In genomic region chr12:54572881-54573280, GRCh38 we compare ENCODE assay signal across 20 cellular contexts. TPM values are rescaled to one million over a fixed set of nuclear protein-coding genes. Genes with fewer than 3 reads are reported as not detected.
"Had no signal": no experiment of that assay in that cellular context is flagged by ENCODE, and none has a peak within 500 bp of the region (broad histone marks: within the 10 kb centered on the region; RNA-seq: fewer than 3 reads in every experiment).

No MANE protein-coding gene starts in this region.

- H3K4me1 Mint-ChIP-seq: activated naive CD8-positive, alpha-beta T cell treated with anti-CD3 and anti-CD28 coated beads, Interleukin-2, amount 10 ng/mL, durations not matched to agents 7 days and 5 days; central memory CD8-positive, alpha-beta T cell had no signal

- H3K27ac Mint-ChIP-seq: activated naive CD8-positive, alpha-beta T cell treated with anti-CD3 and anti-CD28 coated beads, Interleukin-2, amount 10 ng/mL, durations not matched to agents 7 days and 5 days; activated T-helper 1 cell treated with anti-CD3 and anti-CD28 coated beads, Interleukin-12 subunit alpha, Interleukin-12 subunit beta, Interleukin-2, Interleukin-4 antibody, amounts not matched to agents 30 ng/mL and 10 ng/mL and 1 ng/mL, durations not matched to agents 14 hours and 24 hours and 36 hours; naive B cell had no signal

- H3K9me3 Mint-ChIP-seq: activated naive CD8-positive, alpha-beta T cell treated with anti-CD3 and anti-CD28 coated beads, Interleukin-2, amount 10 ng/mL, durations not matched to agents 7 days and 5 days; activated T-helper 1 cell treated with anti-CD3 and anti-CD28 coated beads, Interleukin-12 subunit alpha, Interleukin-12 subunit beta, Interleukin-2, Interleukin-4 antibody, amounts not matched to agents 30 ng/mL and 10 ng/mL and 1 ng/mL, durations not matched to agents 14 hours and 24 hours and 36 hours; brain; central memory CD8-positive, alpha-beta T cell; naive B cell had no signal

- H3K27me3 Mint-ChIP-seq: activated naive CD8-positive, alpha-beta T cell treated with anti-CD3 and anti-CD28 coated beads, Interleukin-2, amount 10 ng/mL, durations not matched to agents 7 days and 5 days; central memory CD8-positive, alpha-beta T cell; naive B cell had no signal

- H3K36me3 Mint-ChIP-seq: naive B cell had no signal

- H3K4me3 Mint-ChIP-seq: activated naive CD8-positive, alpha-beta T cell treated with anti-CD3 and anti-CD28 coated beads, Interleukin-2, amount 10 ng/mL, durations not matched to agents 7 days and 5 days; activated T-helper 1 cell treated with anti-CD3 and anti-CD28 coated beads, Interleukin-12 subunit alpha, Interleukin-12 subunit beta, Interleukin-2, Interleukin-4 antibody, amounts not matched to agents 30 ng/mL and 10 ng/mL and 1 ng/mL, durations not matched to agents 14 hours and 24 hours and 36 hours; brain; central memory CD8-positive, alpha-beta T cell had no signal

- ATAC-seq: gastrocnemius medialis, heart left ventricle, left lobe of liver had no signal

- DNase-seq: activated CD4-positive, CD25-positive, alpha-beta regulatory T cell treated with anti-CD3 and anti-CD28 coated beads, Interleukin-2, amount 50 U/mL, for 72 hours; activated naive CD8-positive, alpha-beta T cell treated with anti-CD3 and anti-CD28 coated beads, Interleukin-2, amount 10 ng/mL, durations not matched to agents 7 days and 5 days; effector memory CD4-positive, alpha-beta T cell; erythroblast; gastrocnemius medialis; heart left ventricle; naive B cell; stimulated activated CD4-positive, alpha-beta T cell treated with anti-CD3 and anti-CD28 coated beads, Interleukin-2, amount 100 ng/mL, for 48 hours; stimulated activated naive CD4-positive, alpha-beta T cell; T-helper 9 cell; tibial artery; uterus had no signal

- H3K4me3 ChIP-seq: gastrocnemius medialis, heart left ventricle, tibial artery, uterus had no signal

RNA-seq across cellular contexts. Expression of gene PPP1R1A, which starts 15.6 kb away (rescaled TPM):
- total RNA-seq: activated CD8-positive, alpha-beta memory T cell treated with anti-CD3 and anti-CD28 coated beads for 36 hours; activated naive CD8-positive, alpha-beta T cell treated with anti-CD3 and anti-CD28 coated beads, Interleukin-2, amount 10 ng/mL, durations not matched to agents 7 days and 5 days; activated T-helper 1 cell treated with anti-CD3 and anti-CD28 coated beads, Interleukin-12 subunit alpha, Interleukin-12 subunit beta, Interleukin-2, Interleukin-4 antibody, amounts not matched to agents 30 ng/mL and 10 ng/mL and 1 ng/mL, durations not matched to agents 14 hours and 24 hours and 36 hours; lung microvascular endothelial cell; mononuclear cell had no signal
- polyA plus RNA-seq: keratinocyte had no signal

RNA-seq across cellular contexts. Expression of gene PDE1B, which starts 23.5 kb away (rescaled TPM):
- total RNA-seq: lung microvascular endothelial cell had no signal
- polyA plus RNA-seq: keratinocyte had no signal
